ENCODE assay signal across 8 cellular contexts in the genomic region with DNA sequence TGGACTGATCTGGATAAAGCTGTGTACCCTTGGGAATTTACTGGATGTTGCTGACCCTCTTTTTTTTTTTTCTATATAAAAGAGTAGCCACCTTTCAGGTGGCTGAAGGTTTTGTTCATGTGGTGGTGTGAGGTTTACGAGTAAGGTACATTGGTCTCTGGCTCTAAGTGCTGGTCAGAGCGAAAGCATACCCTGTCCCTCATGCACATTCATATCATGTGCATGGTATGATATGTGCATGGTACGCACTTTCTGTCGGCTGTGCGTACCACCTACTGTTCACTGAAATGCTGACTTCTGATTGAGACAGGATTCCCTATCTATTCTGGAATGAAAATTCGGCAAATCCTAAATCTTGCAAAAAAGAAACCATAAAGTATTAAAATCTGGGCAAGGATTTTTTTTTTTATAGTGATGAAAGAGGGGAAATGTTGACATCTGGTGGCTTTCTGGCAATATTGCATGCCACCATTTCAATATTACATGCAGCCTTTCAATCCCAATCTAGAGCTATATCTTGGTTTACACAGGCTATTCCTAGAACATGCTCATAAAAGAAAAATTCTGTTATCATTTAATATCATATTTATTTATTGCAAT. TPM values are rescaled to one million over a fixed set of nuclear protein-coding genes. Genes with fewer than 3 reads are reported as not detected.
DNase-seq lines count a peak whose midpoint lies in the region; ATAC-seq and TF ChIP-seq lines count a peak whose summit lies in the region.

No MANE protein-coding gene starts in this region.

- H3K9me3 ChIP-seq in H9 (ENCODE audit: control insufficient read depth, low read depth, low read length): no peaks in the 10 kb centered on the region
- no peaks in the 10 kb centered on the region for H3K9me3 ChIP-seq in PC-9 (ENCODE audit: insufficient read depth, low read depth)
- H3K9me3 ChIP-seq in spleen: no peaks in the 10 kb centered on the region

- no peak for TF ChIP-seq POLR2A in spleen (IDR thresholded peaks at IDR 0.05)

- H3K9me3 Mint-ChIP-seq in H9: no peaks in the 10 kb centered on the region
- no peaks in the 10 kb centered on the region for H3K9me3 Mint-ChIP-seq in activated naive CD8-positive, alpha-beta T cell treated with anti-CD3 and anti-CD28 coated beads for 36 hours

- H4K8ac ChIP-seq in H9 (replicated peaks; ENCODE audit: insufficient read length, low read depth, low read length): no peak overlapping the region

- no peak overlapping the region for H3K4me3 ChIP-seq in PC-9
- peak overlapping the region in 1 of 8 donors; percentile 41 for H3K4me3 ChIP-seq in spleen

- H3K4me1 ChIP-seq in H9 (ENCODE audit: insufficient read depth, low read length) (peaks cover 3% of the 10 kb centered on the region; the same call in 1 of the 2 replicates), PC-9 (replicated peaks; ENCODE audit: insufficient read depth) (no peaks in the 10 kb centered on the region), spleen (peaks cover 0 to 6% (median 0%) of the 10 kb centered on the region in 6 donors)

- no TSS peak for BruUV-seq in PC-9 (replicated peaks; lab: Mats Ljungman, UMichigan)

- H2BK20ac ChIP-seq in H9 (ENCODE audit: low read depth, low read length, poor library complexity, severe bottlenecking): no peak overlapping the region

- TF ChIP-seq CTCF in H9 (conservative IDR thresholded peaks at IDR 0.05) (peak; percentile 77), PC-9 (conservative IDR thresholded peaks at IDR 0.05) (peak; percentile 63), spleen (IDR thresholded peaks at IDR 0.05 in 8 of 11, conservative IDR thresholded peaks at IDR 0.05 in 3 of 11) (peak; percentile 30 to 73 (median 61))

- H3K27me3 Mint-ChIP-seq in H9 (ENCODE audit: low read depth): peaks cover 3% of the 10 kb centered on the region
- H3K27me3 Mint-ChIP-seq in activated naive CD8-positive, alpha-beta T cell treated with anti-CD3 and anti-CD28 coated beads for 36 hours: peaks cover 11% of the 10 kb centered on the region

- no peak overlapping the region for H2BK15ac ChIP-seq in H9 (ENCODE audit: low read depth, low read length)

- DNase-seq in EH (ENCODE audit: low read depth) (peak; percentile 23), H9 (no peak), PC-9 (no peak), fibroblast of peridontal ligament (ENCODE audit: extremely low read depth) (peak; percentile 65), spleen (no peak), SK-N-DZ (ENCODE audit: low spot score) (no peak)
- DNase-seq in activated naive CD8-positive, alpha-beta T cell treated with anti-CD3 and anti-CD28 coated beads for 36 hours: no peak

- H2BK120ac ChIP-seq in H9 (ENCODE audit: low read depth, low read length, poor library complexity, severe bottlenecking): no peak overlapping the region

- no peak overlapping the region for H2AK5ac ChIP-seq in H9 (ENCODE audit: insufficient read length, low read length)

- no peaks in the 10 kb centered on the region for H3K9me2 ChIP-seq in PC-9 (ENCODE audit: insufficient read depth)

- no peaks in the 10 kb centered on the region for H3K27me3 ChIP-seq in H9 (ENCODE audit: insufficient read depth, low read length)
- H3K27me3 ChIP-seq in PC-9 (ENCODE audit: insufficient read depth, low read depth): no peaks in the 10 kb centered on the region
- peaks cover 0 to under 1% (median 0%) of the 10 kb centered on the region in 7 donors for H3K27me3 ChIP-seq in spleen (replicated peaks in 1 of 7)

- no peak overlapping the region for H4K5ac ChIP-seq in H9 (ENCODE audit: insufficient read length, low read depth, low read length)

- H3K36me3 ChIP-seq in PC-9 (ENCODE audit: low read depth): no peaks in the 10 kb centered on the region
- no peaks in the 10 kb centered on the region for H3K36me3 ChIP-seq in spleen

- no peak overlapping the region for H3K4me2 ChIP-seq in H9 (ENCODE audit: insufficient read depth, insufficient read length, low read length)
- no peak overlapping the region for H3K4me2 ChIP-seq in PC-9

- WGBS in H9 (ENCODE audit: extremely low coverage, insufficient read length, low lambda C conversion rate): no CpG with 5 or more reads among the region's 6 CpGs
- 60 to 74% (median 66%) methylated on average over 6 of the region's 6 CpGs for WGBS in spleen, 5 donors

- H3K18ac ChIP-seq in H9 (ENCODE audit: insufficient read length, low read depth, low read length): no peak overlapping the region

- H3K23me2 ChIP-seq in H9 (ENCODE audit: insufficient read length, low read depth, low read length, poor library complexity, severe bottlenecking): no peaks in the 10 kb centered on the region

- ATAC-seq in GM19463 (IDR thresholded peaks at IDR 0.05; ENCODE audit: unreplicated experiment): no peak

- H3K14ac ChIP-seq in H9 (ENCODE audit: insufficient read depth, low read length): no peak overlapping the region

- H2AFZ ChIP-seq in H9 (ENCODE audit: low read length) (no peak overlapping the region), PC-9 (no peak overlapping the region)

- no peak overlapping the region for H2BK5ac ChIP-seq in H9 (ENCODE audit: insufficient read length, low read length)

- H3T11ph ChIP-seq in H9 (ENCODE audit: low read length): no peak overlapping the region

- CTCF ChIA-PET in PC-9 (lab: Charles Lee): interaction anchor here (0.6 to 1.6 kb wide), 14 partner anchors 9 to 756 kb away, joined by 3 to 20 read pairs (median 4); a partner anchor contains a TSS

- POLR2A ChIA-PET in PC-9 (lab: Charles Lee; ENCODE audit: unreplicated experiment): interaction anchor here (0.7 kb wide), 2 partner anchors 70 to 772 kb away, joined by 3 to 5 read pairs; no protein-coding TSS in a partner anchor

- no peak overlapping the region for H3K9ac ChIP-seq in H9 (ENCODE audit: extremely low read depth, insufficient read length, low read length)

- no peak overlapping the region for H4K91ac ChIP-seq in H9 (ENCODE audit: insufficient read length, low read depth, low read length)

- H3K79me2 ChIP-seq in H9 (ENCODE audit: insufficient read depth, low read length) (no peaks in the 10 kb centered on the region), PC-9 (ENCODE audit: low read depth) (no peaks in the 10 kb centered on the region)

- H3K27ac ChIP-seq in H9 (ENCODE audit: insufficient read length, low read depth, low read length) (no peak overlapping the region), PC-9 (no peak overlapping the region), spleen (no peak overlapping the region)

- peak overlapping the region in 1 of 3 experiments; percentile 8; a peak in 1 of 7 replicates for H3K27ac Mint-ChIP-seq in H9
- H3K27ac Mint-ChIP-seq in activated naive CD8-positive, alpha-beta T cell treated with anti-CD3 and anti-CD28 coated beads for 36 hours: no peak overlapping the region

- no peak overlapping the region for H3K4me3 Mint-ChIP-seq in H9
- no peak overlapping the region for H3K4me3 Mint-ChIP-seq in activated naive CD8-positive, alpha-beta T cell treated with anti-CD3 and anti-CD28 coated beads for 36 hours

- H2BK12ac ChIP-seq in H9 (ENCODE audit: insufficient read length, low read depth, low read length): no peak overlapping the region

- H3K56ac ChIP-seq in H9 (ENCODE audit: insufficient read length, low read depth, low read length): no peak overlapping the region

- H3K4me1 Mint-ChIP-seq in H9: peaks cover 17% of the 10 kb centered on the region in 2 experiments
- peaks cover 12% of the 10 kb centered on the region for H3K4me1 Mint-ChIP-seq in activated naive CD8-positive, alpha-beta T cell treated with anti-CD3 and anti-CD28 coated beads for 36 hours

- intact Hi-C loops in PC-9 (cut with micrococcal nuclease; ENCODE audit: unreplicated experiment) (loop anchor here (1.0 to 10.0 kb wide), 3 partner anchors 69 to 540 kb away; no protein-coding TSS in a partner anchor), spleen (cut with DNase I; ENCODE audit: low total_unique reads) (loop anchor here (5.0 kb wide), 1 partner anchor 65 kb away; no protein-coding TSS in a partner anchor)

- H3K36me3 Mint-ChIP-seq in H9 (ENCODE audit: insufficient read depth in 1 of 3, low read depth in 3 of 3): no peaks in the 10 kb centered on the region
- no peaks in the 10 kb centered on the region for H3K36me3 Mint-ChIP-seq in activated naive CD8-positive, alpha-beta T cell treated with anti-CD3 and anti-CD28 coated beads for 36 hours

- H3K4ac ChIP-seq in H9 (ENCODE audit: low read depth, low read length): no peak overlapping the region

- H4K20me1 ChIP-seq in H9 (ENCODE audit: control insufficient read depth, insufficient read depth, insufficient read length): no peaks in the 10 kb centered on the region
- H4K20me1 ChIP-seq in PC-9 (ENCODE audit: insufficient read depth): no peaks in the 10 kb centered on the region

- no peaks in the 10 kb centered on the region for H3F3A ChIP-seq in PC-9 (ENCODE audit: insufficient read depth, low read depth)

- no peaks in the 10 kb centered on the region for H3K79me1 ChIP-seq in H9 (ENCODE audit: insufficient read depth, low read depth, low read length, poor library complexity, severe bottlenecking)

- H3K23ac ChIP-seq in H9 (ENCODE audit: insufficient read length, low read depth, low read length): no peak overlapping the region

RNA-seq across cellular contexts. Expression of a gene that starts 32.8 kb away (rescaled TPM):
- total RNA-seq in H9 (2021) (5.9 and 6.6 TPM in 2 replicates), PC-9 (2021) (0.26 and 0.80 TPM in 2 replicates), spleen (1 to 10 TPM; 2.2 to 7.3 (median 3.5) TPM)
- 1 to 10 TPM in 2 of 3 donors, under 1 TPM in 1; 0.61 to 1.7 (median 1.3) TPM for polyA plus RNA-seq in spleen
- 0.13 and 0.96 TPM in 2 replicates for polyA plus RNA-seq in SK-N-DZ (2014; cell fraction: cytosol; rRNA removed)
- 0.40 and 1.1 TPM in 2 replicates for polyA plus RNA-seq in SK-N-DZ (2014; cell fraction: nucleus; rRNA removed)
- under 1 TPM; 0.52 to 0.82 TPM for total RNA-seq in activated naive CD8-positive, alpha-beta T cell treated with anti-CD3 and anti-CD28 coated beads for 36 hours

RNA-seq across cellular contexts. Expression of a gene that starts 54.1 kb away (rescaled TPM):
- total RNA-seq in H9 (2021) (1.0 and 1.6 TPM in 2 replicates), PC-9 (2021) (12.5 and 13.0 TPM in 2 replicates), spleen (10 to 100 TPM; 26.3 to 59.9 (median 41.5) TPM)
- 10 to 100 TPM; 13.1 to 14.7 (median 13.3) TPM for polyA plus RNA-seq in spleen
- polyA plus RNA-seq in SK-N-DZ (2014; cell fraction: cytosol; rRNA removed): 1.1 and 1.5 TPM in 2 replicates
- 1.3 and 1.7 TPM in 2 replicates for polyA plus RNA-seq in SK-N-DZ (2014; cell fraction: nucleus; rRNA removed)
- 1 to 10 TPM; 6.2 to 6.9 TPM for total RNA-seq in activated naive CD8-positive, alpha-beta T cell treated with anti-CD3 and anti-CD28 coated beads for 36 hours

Comparison
In these comparisons a context has a peak if more than half of its experiments do, and no peak if none do; other contexts are left out.
1. DNase-seq: peak in EH (single experiment) and fibroblast of peridontal ligament (single experiment); none in H9 (single experiment), PC-9 (0 of 2), spleen (single experiment), SK-N-DZ (single experiment) and activated naive CD8-positive, alpha-beta T cell treated with anti-CD3 and anti-CD28 coated beads for 36 hours (single experiment).
2. Peak in every context shown above with its lines, with median percentiles within 50 percentile points of each other: CTCF ChIP-seq.